ENCODE assay signal across 8 cellular contexts in the genomic region with DNA sequence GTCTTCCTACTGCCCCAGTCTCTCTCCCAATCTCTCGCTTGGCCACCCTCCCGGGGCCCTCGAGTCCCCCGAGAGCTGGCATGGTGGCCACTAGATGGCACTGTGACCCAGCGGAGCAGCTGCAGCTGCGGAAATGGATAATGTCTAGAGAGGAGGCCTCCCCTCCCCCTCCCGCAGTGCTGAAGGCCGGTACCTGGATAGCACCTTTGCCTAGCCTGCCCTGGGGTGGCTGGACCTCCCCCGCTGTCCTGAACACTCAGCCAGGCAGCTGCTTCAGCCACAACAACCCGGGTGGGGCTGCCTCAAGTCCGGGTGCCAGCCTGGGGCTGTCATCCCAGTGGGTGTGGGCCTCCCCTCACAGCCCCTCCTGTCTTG.
DNase-seq lines count a peak whose midpoint lies in the region; ATAC-seq and TF ChIP-seq lines count a peak whose summit lies in the region.

No MANE protein-coding gene starts in this region.

- peak overlapping the region; percentile 88 for H3K27ac ChIP-seq in substantia nigra (ENCODE audit: low read depth, low read length, poor library complexity, severe bottlenecking)

- H3K4me3 ChIP-seq in fibroblast of the aortic adventitia (ENCODE audit: low read depth, low read length): no peak overlapping the region

- no peaks in the 10 kb centered on the region for H3K9me3 Mint-ChIP-seq in activated T-helper 17 cell treated with anti-CD3 and anti-CD28 coated beads, Interleukin-2, amount 50 U/mL, for 72 hours

- peak; percentile 57 for ATAC-seq in GM18907 (IDR thresholded peaks at IDR 0.05; ENCODE audit: unreplicated experiment)
- peak; percentile 88 for ATAC-seq in activated T-helper 17 cell treated with anti-CD3 and anti-CD28 coated beads, Interleukin-2, amount 50 U/mL, for 72 hours (replicated peaks)

- no peak overlapping the region for H3K4me3 Mint-ChIP-seq in activated T-helper 17 cell treated with anti-CD3 and anti-CD28 coated beads, Interleukin-2, amount 50 U/mL, for 72 hours

- H3K27ac Mint-ChIP-seq in activated T-helper 17 cell treated with anti-CD3 and anti-CD28 coated beads, Interleukin-2, amount 50 U/mL, for 72 hours: peak overlapping the region; percentile 53

- peak; percentile 70 for DNase-seq in ACHN
- DNase-seq in KG1 (lab: John Stamatoyannopoulos, UW): peak; percentile 9
- DNase-seq in RPMI7951 (ENCODE audit: low read depth): peak; percentile 51
- peak; percentile 53 for DNase-seq in fibroblast of the aortic adventitia (ENCODE audit: low read depth)
- peak; percentile 8 for DNase-seq in non-pigmented ciliary epithelial cell (ENCODE audit: low read depth)
- peak in 48 of 49 donors; percentile 3 to 87 (median 62) for DNase-seq in substantia nigra (lab: John Stamatoyannopoulos, UW)

- H3K4me1 Mint-ChIP-seq in activated T-helper 17 cell treated with anti-CD3 and anti-CD28 coated beads, Interleukin-2, amount 50 U/mL, for 72 hours: peaks cover 5% of the 10 kb centered on the region

- peaks cover 8% of the 10 kb centered on the region for H3K27me3 Mint-ChIP-seq in activated T-helper 17 cell treated with anti-CD3 and anti-CD28 coated beads, Interleukin-2, amount 50 U/mL, for 72 hours

- in situ Hi-C loops in ACHN (cut with HindIII; ENCODE audit: low pct_ligation_motif_present, low pct_unique_long_range_greater_than_20kb, low sequenced_read_pairs): no loop called here

- peak; percentile 85 for TF ChIP-seq CTCF in fibroblast of the aortic adventitia (IDR thresholded peaks at IDR 0.05; ENCODE audit: insufficient read depth, low read length)

- no peaks in the 10 kb centered on the region for H3K36me3 Mint-ChIP-seq in activated T-helper 17 cell treated with anti-CD3 and anti-CD28 coated beads, Interleukin-2, amount 50 U/mL, for 72 hours (ENCODE audit: low read depth)

Comparison
In these comparisons a context has a peak if more than half of its experiments do, and no peak if none do; other contexts are left out.
1. DNase-seq: peak in every context shown above with its lines; median percentile 70 in ACHN; 62 in substantia nigra; 53 in fibroblast of the aortic adventitia; 51 in RPMI7951; 9 in KG1; 8 in non-pigmented ciliary epithelial cell.